39 cellular contexts compared by ENCODE assay signal in genomic region chr16:88912556-88912955, GRCh38. TPM values are rescaled to one million over a fixed set of nuclear protein-coding genes. Genes with fewer than 3 reads are reported as not detected.
"Had no signal": no experiment of that assay in that cellular context is flagged by ENCODE, and none has a peak within 500 bp of the region (broad histone marks: within the 10 kb centered on the region; RNA-seq: fewer than 3 reads in every experiment).

No MANE protein-coding gene starts in this region.

- H3K4me3 Mint-ChIP-seq: activated CD4-positive, alpha-beta T cell treated with anti-CD3 and anti-CD28 coated beads, Interleukin-2, amount 10 ng/mL, durations not matched to agents 24 days and 14 days; activated CD8-positive, alpha-beta T cell treated with anti-CD3 and anti-CD28 coated beads for 36 hours; activated naive CD8-positive, alpha-beta T cell treated with anti-CD3 and anti-CD28 coated beads for 36 hours; activated T-cell treated with anti-CD3 and anti-CD28 coated beads, Interleukin-2, amount 50 U/mL, for 72 hours; activated T-helper 17 cell treated with anti-CD3 and anti-CD28 coated beads, Interleukin-2, amount 50 U/mL, for 72 hours; T-cell; T-helper 17 cell had no signal

- H3K27ac ChIP-seq: brain microvascular endothelial cell, PC-9, RWPE1, WERI-Rb-1 had no signal

- H3K27me3 Mint-ChIP-seq: activated CD4-positive, alpha-beta T cell treated with anti-CD3 and anti-CD28 coated beads, Interleukin-2, amount 10 ng/mL, durations not matched to agents 24 days and 14 days; activated CD8-positive, alpha-beta T cell treated with anti-CD3 and anti-CD28 coated beads for 36 hours; activated naive CD8-positive, alpha-beta T cell treated with anti-CD3 and anti-CD28 coated beads for 36 hours; activated T-helper 17 cell treated with anti-CD3 and anti-CD28 coated beads, Interleukin-2, amount 50 U/mL, for 72 hours; T-cell had no signal

- H3K27ac Mint-ChIP-seq: activated CD4-positive, alpha-beta T cell treated with anti-CD3 and anti-CD28 coated beads, Interleukin-2, amount 10 ng/mL, durations not matched to agents 24 days and 14 days; activated CD8-positive, alpha-beta T cell treated with anti-CD3 and anti-CD28 coated beads for 36 hours; activated naive CD8-positive, alpha-beta T cell treated with anti-CD3 and anti-CD28 coated beads for 36 hours; activated T-cell treated with anti-CD3 and anti-CD28 coated beads, Interleukin-2, amount 50 U/mL, for 72 hours; activated T-helper 17 cell treated with anti-CD3 and anti-CD28 coated beads, Interleukin-2, amount 50 U/mL, for 72 hours; T-cell; T-helper 17 cell had no signal

- H3K9me3 Mint-ChIP-seq: activated CD8-positive, alpha-beta T cell treated with anti-CD3 and anti-CD28 coated beads for 36 hours; activated naive CD8-positive, alpha-beta T cell treated with anti-CD3 and anti-CD28 coated beads for 36 hours; activated T-helper 17 cell treated with anti-CD3 and anti-CD28 coated beads, Interleukin-2, amount 50 U/mL, for 72 hours; T-cell had no signal

- H3K36me3 ChIP-seq: brain microvascular endothelial cell, WERI-Rb-1 had no signal

- H3K4me2 ChIP-seq: PC-9 had no signal

- H3K4me1 Mint-ChIP-seq: activated CD4-positive, alpha-beta T cell treated with anti-CD3 and anti-CD28 coated beads, Interleukin-2, amount 10 ng/mL, durations not matched to agents 24 days and 14 days; activated T-helper 17 cell treated with anti-CD3 and anti-CD28 coated beads, Interleukin-2, amount 50 U/mL, for 72 hours; T-cell had no signal

- H3K36me3 Mint-ChIP-seq: activated naive CD8-positive, alpha-beta T cell treated with anti-CD3 and anti-CD28 coated beads for 36 hours; T-cell had no signal

- ATAC-seq: activated CD8-positive, alpha-beta T cell treated with anti-CD3 and anti-CD28 coated beads for 36 hours; activated T-cell treated with anti-CD3 and anti-CD28 coated beads, Interleukin-2, amount 50 U/mL, for 72 hours; activated T-helper 17 cell treated with anti-CD3 and anti-CD28 coated beads, Interleukin-2, amount 50 U/mL, for 72 hours; Right ventricle myocardium inferior; SK-N-SH treated with all-trans-retinoic acid at 6 μM for 48 hours; T-cell; T-helper 17 cell had no signal

- H3K4me3 ChIP-seq: PC-9 had no signal

- DNase-seq: activated CD4-positive, alpha-beta T cell treated with anti-CD3 and anti-CD28 coated beads, Interleukin-2, amount 10 ng/mL, durations not matched to agents 24 days and 14 days; activated CD4-positive, alpha-beta T cell treated with anti-CD3 and anti-CD28 coated beads, Interleukin-2, amount 50 U/mL, for 4 hours; activated CD8-positive, alpha-beta T cell treated with anti-CD3 and anti-CD28 coated beads for 36 hours; activated effector memory CD4-positive, alpha-beta T cell treated with anti-CD3 and anti-CD28 coated beads, Interleukin-2, amount 50 U/mL, for 16 hours; activated naive CD4-positive, alpha-beta T cell; activated naive CD4-positive, alpha-beta T cell treated with anti-CD3 and anti-CD28 coated beads, Interleukin-2, amount 50 U/mL, for 16 hours; activated naive CD8-positive, alpha-beta T cell treated with anti-CD3 and anti-CD28 coated beads for 36 hours; activated T-cell treated with anti-CD3 and anti-CD28 coated beads, Interleukin-2, amount 50 U/mL, for 1 hour; activated T-cell treated with anti-CD3 and anti-CD28 coated beads, Interleukin-2, amount 50 U/mL, for 72 hours; amniotic stem cell; aorta; brain microvascular endothelial cell; central memory CD4-positive, alpha-beta T cell; MM.1S; MV-4-11; NCI-H1092 treated with DMSO at 0.1 percent for 48 hours; NCI-H1417; NCI-H146; NCI-H187; NCI-H2029 treated with DMSO at 0.1 percent for 48 hours; NCI-H2107; NCI-H2171; NCI-H510A; NCI-H526; NCI-H748 treated with DMSO at 0.1 percent for 48 hours; NK-92 treated with Interleukin-12 subunit alpha and Interleukin-12 subunit beta, amount 100 ng/mL, for 24 hours; PC-9; SIG-M5; T-cell; T-helper 17 cell; T-helper 9 cell; WERI-Rb-1 had no signal

RNA-seq across cellular contexts. Expression of gene PABPN1L, which starts 46.1 kb away (rescaled TPM):
- total RNA-seq: activated CD4-positive, alpha-beta T cell treated with anti-CD3 and anti-CD28 coated beads, Interleukin-2, amount 10 ng/mL, durations not matched to agents 24 days and 14 days; activated CD8-positive, alpha-beta memory T cell treated with anti-CD3 and anti-CD28 coated beads for 36 hours; activated CD8-positive, alpha-beta T cell treated with anti-CD3 and anti-CD28 coated beads for 36 hours; activated naive CD8-positive, alpha-beta T cell treated with anti-CD3 and anti-CD28 coated beads for 36 hours; activated T-cell treated with anti-CD3 and anti-CD28 coated beads, Interleukin-2, amount 50 U/mL, for 72 hours; activated T-helper 17 cell treated with anti-CD3 and anti-CD28 coated beads, Interleukin-2, amount 50 U/mL, for 72 hours; aorta; cerebellum; PC-9; Right ventricle myocardium inferior; SK-MEL-5; T-cell; T-helper 17 cell had no signal
